In the genomic region with DNA sequence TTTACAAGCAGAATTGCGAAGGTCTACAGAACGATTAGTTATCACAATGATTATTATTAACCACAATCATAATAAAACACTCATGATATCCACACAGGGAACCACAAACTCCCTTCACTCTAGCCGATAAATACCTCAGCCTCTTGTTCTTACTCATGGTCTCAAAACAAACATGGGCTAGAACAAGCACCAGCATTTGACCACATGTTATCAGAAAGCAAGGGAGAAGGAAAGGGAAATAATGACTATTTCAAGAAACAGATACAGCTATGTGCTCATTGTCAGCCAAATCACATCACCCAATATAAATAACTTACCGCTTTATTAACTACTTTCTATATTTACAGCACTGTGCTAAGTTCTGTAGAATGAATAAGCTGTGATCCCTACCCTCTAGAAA, we compare ENCODE assay signal across 28 cellular contexts.
"Had no signal": no experiment of that assay in that cellular context is flagged by ENCODE, and none has a peak within 500 bp of the region (broad histone marks: within the 10 kb centered on the region; RNA-seq: fewer than 3 reads in every experiment).

No MANE protein-coding gene starts in this region.

- H3K27ac ChIP-seq: breast epithelium, gastroesophageal sphincter, neutrophil, sigmoid colon, suprapubic skin, tibial artery, upper lobe of right lung, WERI-Rb-1 had no signal

- ATAC-seq: activated CD4-positive, CD25-positive, alpha-beta regulatory T cell treated with anti-CD3 and anti-CD28 coated beads, Interleukin-2, amount 50 U/mL, for 24 hours; activated naive CD8-positive, alpha-beta T cell treated with anti-CD3 and anti-CD28 coated beads, Interleukin-2, amount 50 U/mL, for 24 hours; gastroesophageal sphincter; left colon; upper lobe of right lung had no signal

- DNase-seq: activated CD4-positive, alpha-beta memory T cell treated with anti-CD3 and anti-CD28 coated beads for 36 hours; activated CD4-positive, alpha-beta T cell treated with anti-CD3 and anti-CD28 coated beads for 48 hours; activated CD8-positive, alpha-beta memory T cell treated with anti-CD3 and anti-CD28 coated beads, Interleukin-2, amount 50 U/mL, for 4 hours; activated naive CD8-positive, alpha-beta T cell treated with anti-CD3 and anti-CD28 coated beads, Interleukin-2, amount 50 U/mL, for 24 hours; activated T-cell treated with anti-CD3 and anti-CD28 coated beads, Interleukin-2, amount 50 U/mL, for 24 hours; amygdala; central memory CD4-positive, alpha-beta T cell; hippocampal formation; immature natural killer cell; kidney; left colon; mammary epithelial cell; naive B cell; nephron progenitor cell; retina; sigmoid colon; small intestine; stimulated activated CD4-positive, alpha-beta T cell treated with anti-CD3 and anti-CD28 coated beads, Interleukin-15, amount 100 ng/mL, for 24 hours; stimulated activated CD4-positive, alpha-beta T cell treated with anti-CD3 and anti-CD28 coated beads, Interleukin-2, amount 100 ng/mL, for 24 hours; stimulated activated naive CD4-positive, alpha-beta T cell; tibial artery; upper lobe of right lung; WERI-Rb-1 had no signal

- H3K4me3 ChIP-seq: breast epithelium, gastroesophageal sphincter, sigmoid colon, suprapubic skin, tibial artery, upper lobe of right lung had no signal

- H3K9me3 ChIP-seq: breast epithelium, gastroesophageal sphincter, neutrophil, sigmoid colon, suprapubic skin, tibial artery, upper lobe of right lung had no signal

- H3K36me3 ChIP-seq: breast epithelium, gastroesophageal sphincter, neutrophil, sigmoid colon, suprapubic skin, tibial artery, upper lobe of right lung, WERI-Rb-1 had no signal

- H3K27me3 ChIP-seq: gastroesophageal sphincter, neutrophil, sigmoid colon, suprapubic skin, tibial artery, upper lobe of right lung had no signal

- H3K4me1 ChIP-seq: breast epithelium, gastroesophageal sphincter, sigmoid colon, suprapubic skin, tibial artery, upper lobe of right lung had no signal
